Comparison of ENCODE assay signal across 31 cellular contexts in the genomic region with DNA sequence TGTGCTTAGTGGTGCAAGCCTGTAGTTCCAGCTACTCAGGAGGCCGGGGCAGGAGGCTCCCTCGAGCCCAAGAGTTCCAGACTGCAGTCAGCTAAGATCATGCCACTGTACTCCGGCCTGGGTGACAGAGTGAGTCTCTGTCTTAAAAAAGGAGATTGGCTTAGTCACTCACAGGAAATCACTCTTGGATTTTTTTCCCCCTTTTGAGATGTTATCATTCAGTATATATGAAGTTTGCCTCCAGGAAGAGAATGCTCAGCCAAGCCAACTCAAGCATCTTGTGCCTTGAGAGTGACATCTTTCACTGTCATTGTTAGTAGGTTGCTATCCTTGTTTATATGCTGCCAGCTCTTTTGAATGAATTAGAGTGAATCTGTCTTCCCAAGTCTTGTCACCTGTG. TPM values are rescaled to one million over a fixed set of nuclear protein-coding genes. Genes with fewer than 3 reads are reported as not detected.
"Had no signal": no experiment of that assay in that cellular context is flagged by ENCODE, and none has a peak within 500 bp of the region (broad histone marks: within the 10 kb centered on the region; RNA-seq: fewer than 3 reads in every experiment).

No MANE protein-coding gene starts in this region.

- H3K4me3 ChIP-seq: ascending aorta, cardiac muscle cell, colonic mucosa, gastrocnemius medialis, pancreas, psoas muscle, sigmoid colon, thoracic aorta had no signal

- H3K36me3 ChIP-seq: colonic mucosa had no signal

- H3K27ac Mint-ChIP-seq: activated CD4-positive, alpha-beta T cell treated with anti-CD3 and anti-CD28 coated beads, Interleukin-2, amount 10 ng/mL, durations not matched to agents 24 days and 14 days; activated CD8-positive, alpha-beta T cell treated with anti-CD3 and anti-CD28 coated beads for 36 hours; activated naive CD4-positive, alpha-beta T cell treated with anti-CD3 and anti-CD28 coated beads for 36 hours; activated naive CD8-positive, alpha-beta T cell treated with anti-CD3 and anti-CD28 coated beads, Interleukin-2, amount 10 ng/mL, durations not matched to agents 7 days and 5 days; immature natural killer cell; mesothelial cell of epicardium; naive B cell; stimulated activated effector memory CD8-positive, alpha-beta T cell treated with anti-CD3 and anti-CD28 coated beads, Interleukin-12 subunit alpha, Interleukin-12 subunit beta, amount 100 ng/mL, for 72 hours; stimulated activated naive CD8-positive, alpha-beta T cell treated with anti-CD3 and anti-CD28 coated beads, Interleukin-15, Interleukin-2, amounts not matched to agents 100 ng/mL and 50 ng/mL, for 24 hours had no signal

- H3K4me1 ChIP-seq: ascending aorta, colonic mucosa, gastrocnemius medialis, pancreas, psoas muscle, sigmoid colon had no signal

- H3K9me3 Mint-ChIP-seq: activated CD4-positive, alpha-beta T cell treated with anti-CD3 and anti-CD28 coated beads, Interleukin-2, amount 10 ng/mL, durations not matched to agents 24 days and 14 days; activated CD8-positive, alpha-beta T cell treated with anti-CD3 and anti-CD28 coated beads for 36 hours; activated naive CD4-positive, alpha-beta T cell treated with anti-CD3 and anti-CD28 coated beads for 36 hours; activated naive CD8-positive, alpha-beta T cell treated with anti-CD3 and anti-CD28 coated beads, Interleukin-2, amount 10 ng/mL, durations not matched to agents 7 days and 5 days; brain; immature natural killer cell; mesothelial cell of epicardium; naive B cell; stimulated activated effector memory CD8-positive, alpha-beta T cell treated with anti-CD3 and anti-CD28 coated beads, Interleukin-12 subunit alpha, Interleukin-12 subunit beta, amount 100 ng/mL, for 72 hours; stimulated activated naive CD8-positive, alpha-beta T cell treated with anti-CD3 and anti-CD28 coated beads, Interleukin-15, Interleukin-2, amounts not matched to agents 100 ng/mL and 50 ng/mL, for 24 hours had no signal

- H3K4me3 Mint-ChIP-seq: activated CD4-positive, alpha-beta T cell treated with anti-CD3 and anti-CD28 coated beads, Interleukin-2, amount 10 ng/mL, durations not matched to agents 24 days and 14 days; activated CD8-positive, alpha-beta T cell treated with anti-CD3 and anti-CD28 coated beads for 36 hours; activated naive CD4-positive, alpha-beta T cell treated with anti-CD3 and anti-CD28 coated beads for 36 hours; activated naive CD8-positive, alpha-beta T cell treated with anti-CD3 and anti-CD28 coated beads, Interleukin-2, amount 10 ng/mL, durations not matched to agents 7 days and 5 days; brain; immature natural killer cell; mesothelial cell of epicardium; naive B cell; stimulated activated effector memory CD8-positive, alpha-beta T cell treated with anti-CD3 and anti-CD28 coated beads, Interleukin-12 subunit alpha, Interleukin-12 subunit beta, amount 100 ng/mL, for 72 hours; stimulated activated naive CD8-positive, alpha-beta T cell treated with anti-CD3 and anti-CD28 coated beads, Interleukin-15, Interleukin-2, amounts not matched to agents 100 ng/mL and 50 ng/mL, for 24 hours had no signal

- H3K27me3 ChIP-seq: ascending aorta, cardiac muscle cell, colonic mucosa, gastrocnemius medialis, pancreas, sigmoid colon had no signal

- ATAC-seq: activated CD8-positive, alpha-beta T cell treated with anti-CD3 and anti-CD28 coated beads for 36 hours; gastrocnemius medialis; left colon; pancreas; psoas muscle; stimulated activated effector memory CD8-positive, alpha-beta T cell treated with anti-CD3 and anti-CD28 coated beads, Interleukin-12 subunit alpha, Interleukin-12 subunit beta, amount 100 ng/mL, for 72 hours had no signal

- DNase-seq: activated CD4-positive, alpha-beta T cell treated with anti-CD3 and anti-CD28 coated beads, Interleukin-2, amount 10 ng/mL, durations not matched to agents 24 days and 14 days; activated CD8-positive, alpha-beta T cell treated with anti-CD3 and anti-CD28 coated beads for 36 hours; activated naive CD4-positive, alpha-beta T cell treated with anti-CD3 and anti-CD28 coated beads for 36 hours; activated naive CD8-positive, alpha-beta T cell treated with anti-CD3 and anti-CD28 coated beads, Interleukin-2, amount 10 ng/mL, durations not matched to agents 7 days and 5 days; activated T-cell treated with anti-CD3 and anti-CD28 coated beads, Interleukin-2, amount 50 U/mL, for 48 hours; cerebellar nuclear complex; colonic mucosa; effector CD8-positive, alpha-beta T cell; erythroblast; gastrocnemius medialis; head of caudate nucleus; hypothalamus; immature natural killer cell; kidney; left colon; mammary epithelial cell; naive B cell; pancreas; psoas muscle; sigmoid colon; small intestine; stimulated activated CD4-positive, alpha-beta T cell treated with anti-CD3 and anti-CD28 coated beads, Interleukin-4, amount 100 ng/mL, for 24 hours; trophoblast cell had no signal

- H3K9me3 ChIP-seq: ascending aorta, colonic mucosa, gastrocnemius medialis, pancreas, psoas muscle, sigmoid colon, thoracic aorta had no signal

- H3K27me3 Mint-ChIP-seq: activated CD4-positive, alpha-beta T cell treated with anti-CD3 and anti-CD28 coated beads, Interleukin-2, amount 10 ng/mL, durations not matched to agents 24 days and 14 days; activated CD8-positive, alpha-beta T cell treated with anti-CD3 and anti-CD28 coated beads for 36 hours; activated naive CD8-positive, alpha-beta T cell treated with anti-CD3 and anti-CD28 coated beads, Interleukin-2, amount 10 ng/mL, durations not matched to agents 7 days and 5 days; brain; naive B cell; stimulated activated naive CD8-positive, alpha-beta T cell treated with anti-CD3 and anti-CD28 coated beads, Interleukin-15, Interleukin-2, amounts not matched to agents 100 ng/mL and 50 ng/mL, for 24 hours had no signal

- H3K4me1 Mint-ChIP-seq: activated CD4-positive, alpha-beta T cell treated with anti-CD3 and anti-CD28 coated beads, Interleukin-2, amount 10 ng/mL, durations not matched to agents 24 days and 14 days; brain; immature natural killer cell; mesothelial cell of epicardium; naive B cell; stimulated activated effector memory CD8-positive, alpha-beta T cell treated with anti-CD3 and anti-CD28 coated beads, Interleukin-12 subunit alpha, Interleukin-12 subunit beta, amount 100 ng/mL, for 72 hours had no signal

- H3K27ac ChIP-seq: ascending aorta, cardiac muscle cell, colonic mucosa, gastrocnemius medialis, pancreas, psoas muscle, sigmoid colon, thoracic aorta, VCaP had no signal

RNA-seq across cellular contexts. Expression of a gene that starts 58.9 kb away (rescaled TPM):
- total RNA-seq: ascending aorta had no signal
